ENCODE assay signal across 19 cellular contexts in genomic region chr3:8001712-8002111, GRCh38.
DNase-seq lines count a peak whose midpoint lies in the region; ATAC-seq lines count a peak whose summit lies in the region.
"Had no signal": no experiment of that assay in that cellular context is flagged by ENCODE, and none has a peak within 500 bp of the region (broad histone marks: within the 10 kb centered on the region; RNA-seq: fewer than 3 reads in every experiment).

No MANE protein-coding gene starts in this region.

- ATAC-seq in left ventricle myocardium superior: peak; percentile 99
- ATAC-seq in GM18909 (IDR thresholded peaks at IDR 0.05; ENCODE audit: poor library complexity, unreplicated experiment): no peak
- no peak for ATAC-seq in GM21515 (IDR thresholded peaks at IDR 0.05; ENCODE audit: unreplicated experiment)
- ATAC-seq: PC-3 had no signal

- DNase-seq in Ammon's horn (ENCODE audit: low spot score): peak; percentile 12
- peak; percentile 3 for DNase-seq in NCI-H1694 (lab: John Stamatoyannopoulos, UW)
- peak; percentile 26 for DNase-seq in cerebellar cortex (ENCODE audit: low spot score)
- DNase-seq in left ventricle myocardium superior: peak; percentile 29
- DNase-seq in stimulated activated CD4-positive, alpha-beta T cell treated with anti-CD3 and anti-CD28 coated beads, Interleukin-4, amount 100 ng/mL, for 24 hours: no peak
- no peak for DNase-seq in DMS79 treated with DMSO at 0.1 percent for 48 hours (lab: John Stamatoyannopoulos, UW)
- DNase-seq: DND-41, GOT3, IMR-90, MG63, NCI-H1048, NCI-H1436, NCI-H2029 treated with DMSO at 0.1 percent for 48 hours, NCI-H2171, PC-3, SJCRH30, SW 1271 had no signal

- intact Hi-C loops in left ventricle myocardium superior (cut with micrococcal nuclease): no loop called here

Comparison
In these comparisons a context has a peak if more than half of its experiments do, and no peak if none do; other contexts are left out.
1. DNase-seq: peak in Ammon's horn (single experiment), NCI-H1694 (single experiment), cerebellar cortex (single experiment) and left ventricle myocardium superior (single experiment); none in stimulated activated CD4-positive, alpha-beta T cell treated with anti-CD3 and anti-CD28 coated beads, Interleukin-4, amount 100 ng/mL, for 24 hours (single experiment) and DMS79 treated with DMSO at 0.1 percent for 48 hours (single experiment).